In the genomic region with DNA sequence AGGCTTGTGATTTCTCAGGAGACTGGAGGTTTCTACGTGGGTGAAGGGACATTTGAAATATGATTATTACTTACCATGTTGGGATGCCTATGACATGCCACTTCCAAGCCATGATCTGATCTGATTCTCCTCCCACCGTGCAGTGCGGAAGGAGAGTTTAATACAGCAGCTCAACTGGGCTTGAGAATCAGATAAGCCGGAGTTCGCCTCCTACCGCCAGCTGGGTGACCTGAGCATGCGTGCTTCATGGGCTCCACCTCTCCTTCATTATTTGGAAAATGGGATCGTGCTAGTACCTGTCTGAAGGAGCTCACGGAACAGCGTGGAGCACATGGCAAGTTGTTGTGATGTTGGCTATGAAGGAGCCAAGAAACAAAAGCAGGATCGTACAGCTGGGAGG, we compare ENCODE assay signal across 1 cellular context.
TF ChIP-seq lines count a peak whose summit lies in the region.

No MANE protein-coding gene starts in this region.

TF ChIP-seq in K562, 482 proteins besides CTCF, POLR2A, EP300 and RAD21:
- no peak for TF ChIP-seq ZEB2 (IDR thresholded peaks at IDR 0.05)
- TF ChIP-seq, protein P1, sequence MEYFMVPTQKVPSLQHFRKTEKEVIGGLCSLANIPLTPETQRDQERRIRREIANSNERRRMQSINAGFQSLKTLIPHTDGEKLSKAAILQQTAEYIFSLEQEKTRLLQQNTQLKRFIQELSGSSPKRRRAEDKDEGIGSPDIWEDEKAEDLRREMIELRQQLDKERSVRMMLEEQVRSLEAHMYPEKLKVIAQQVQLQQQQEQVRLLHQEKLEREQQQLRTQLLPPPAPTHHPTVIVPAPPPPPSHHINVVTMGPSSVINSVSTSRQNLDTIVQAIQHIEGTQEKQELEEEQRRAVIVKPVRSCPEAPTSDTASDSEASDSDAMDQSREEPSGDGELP (CRISPR knock-in tag; IDR thresholded peaks at IDR 0.05; ENCODE audit: borderline replicate concordance): peak; percentile 89
- TF ChIP-seq, protein P2, sequence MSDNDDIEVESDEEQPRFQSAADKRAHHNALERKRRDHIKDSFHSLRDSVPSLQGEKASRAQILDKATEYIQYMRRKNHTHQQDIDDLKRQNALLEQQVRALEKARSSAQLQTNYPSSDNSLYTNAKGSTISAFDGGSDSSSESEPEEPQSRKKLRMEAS (CRISPR knock-in tag; IDR thresholded peaks at IDR 0.05): peak; percentile 23; the same call in 1 of the 2 replicates
- peak; percentile 95 for TF ChIP-seq ZNF766 (CRISPR knock-in tag; conservative IDR thresholded peaks at IDR 0.05)
- 0 out of 2 replicates have a peak, but pooled peaks have one; percentile 19 for TF ChIP-seq ETV1 (tag; conservative IDR thresholded peaks at IDR 0.05; ENCODE audit: low read depth)
- peak; percentile 90 to 92 for TF ChIP-seq NRF1 (conservative IDR thresholded peaks at IDR 0.05 in 1 of 2, IDR thresholded peaks at IDR 0.05 in 1 of 2)
- TF ChIP-seq MITF (IDR thresholded peaks at IDR 0.05): no peak
TF ChIP-seq in K562: peak in this region for 5.
